ENCODE assay signal across 14 cellular contexts in genomic region chr7:17991866-17992648, GRCh38. TPM values are rescaled to one million over a fixed set of nuclear protein-coding genes. Genes with fewer than 3 reads are reported as not detected.
DNase-seq lines count a peak whose midpoint lies in the region; ATAC-seq, FAIRE-seq and TF ChIP-seq lines count a peak whose summit lies in the region.
"Had no signal": no experiment of that assay in that cellular context is flagged by ENCODE, and none has a peak within 500 bp of the region (broad histone marks: within the 10 kb centered on the region; RNA-seq: fewer than 3 reads in every experiment).

No MANE protein-coding gene starts in this region.

- H3K9me3 ChIP-seq in left ventricle myocardium inferior (replicated peaks) (no peaks in the 10 kb centered on the region), SU-DHL-6 (ENCODE audit: insufficient read depth, low read length) (no peaks in the 10 kb centered on the region), upper lobe of right lung (no peaks in the 10 kb centered on the region), small intestine (ENCODE audit: control insufficient read depth, low read depth) (no peaks in the 10 kb centered on the region)
- H3K9me3 ChIP-seq: spleen, tibial artery had no signal

- intact Hi-C loops in left ventricle myocardium inferior (cut with micrococcal nuclease) (no loop called here), Right ventricle myocardium inferior (cut with DNase I) (loop anchor here (10.0 kb wide), 1 partner anchor 333 kb away; no protein-coding TSS in a partner anchor), upper lobe of right lung (cut with DNase I) (no loop called here)

- no peak overlapping the region for H2AFZ ChIP-seq in SU-DHL-6 (ENCODE audit: low read depth, low read length, severe bottlenecking)

- H3K9ac ChIP-seq in SU-DHL-6 (ENCODE audit: low read length): no peak overlapping the region

- H3K4me1 Mint-ChIP-seq in stimulated activated naive B cell treated with anti-CD40 and anti-IgM and Interleukin-4, amounts not matched to agents 10 μg/mL and 1 μg/mL and 100 μg/mL, for 72 hours: no peaks in the 10 kb centered on the region

- no peaks in the 10 kb centered on the region for H4K20me1 ChIP-seq in SU-DHL-6 (ENCODE audit: low read depth, low read length)

- H3K79me2 ChIP-seq in SU-DHL-6 (ENCODE audit: insufficient read depth, low read length): no peaks in the 10 kb centered on the region

- no peaks in the 10 kb centered on the region for H3K9me3 Mint-ChIP-seq in stimulated activated naive B cell treated with anti-CD40 and anti-IgM and Interleukin-4, amounts not matched to agents 10 μg/mL and 1 μg/mL and 100 μg/mL, for 72 hours

- no peak overlapping the region for H3K4me2 ChIP-seq in SU-DHL-6 (ENCODE audit: low read depth, low read length, poor library complexity, severe bottlenecking)

- H3K36me3 ChIP-seq in left ventricle myocardium inferior: no peaks in the 10 kb centered on the region
- no peaks in the 10 kb centered on the region for H3K36me3 ChIP-seq in SU-DHL-6 (ENCODE audit: low read length)
- no peaks in the 10 kb centered on the region for H3K36me3 ChIP-seq in upper lobe of right lung
- H3K36me3 ChIP-seq in small intestine (ENCODE audit: control insufficient read depth in 2 of 2, insufficient read depth in 2 of 2, low read length in 2 of 2): no peaks in the 10 kb centered on the region
- H3K36me3 ChIP-seq: spleen, tibial artery had no signal

- DNase-seq in left ventricle myocardium inferior (no peak), Right ventricle myocardium inferior (ENCODE audit: missing footprints) (no peak), foreskin fibroblast (peak in 1 of 2 donors; percentile 19), upper lobe of right lung (no peak), small intestine (no peak), activated gamma-delta T cell treated with Interleukin-2 at 50 U/mL for 16 hours (no peak)
- DNase-seq in stimulated activated naive B cell treated with anti-CD40 and anti-IgM and Interleukin-4, amounts not matched to agents 10 μg/mL and 1 μg/mL and 100 μg/mL, for 72 hours: no peak
- DNase-seq: activated CD8-positive, alpha-beta memory T cell treated with anti-CD3 and anti-CD28 coated beads for 24 hours; dorsolateral prefrontal cortex; NCI-H524; spleen; tibial artery had no signal

- H3K27ac Mint-ChIP-seq in stimulated activated naive B cell treated with anti-CD40 and anti-IgM and Interleukin-4, amounts not matched to agents 10 μg/mL and 1 μg/mL and 100 μg/mL, for 72 hours: no peak overlapping the region

- H3K4me3 ChIP-seq in left ventricle myocardium inferior: no peak overlapping the region
- H3K4me3 ChIP-seq in SU-DHL-6 (ENCODE audit: insufficient read depth, low read length, poor library complexity, severe bottlenecking): no peak overlapping the region
- no peak overlapping the region for H3K4me3 ChIP-seq in foreskin fibroblast (ENCODE audit: low read depth in 1 of 2, low read length in 2 of 2)
- H3K4me3 ChIP-seq in upper lobe of right lung: no peak overlapping the region
- no peak overlapping the region for H3K4me3 ChIP-seq in small intestine (ENCODE audit: low read depth in 1 of 2, low read length in 2 of 2)
- H3K4me3 ChIP-seq: dorsolateral prefrontal cortex, spleen, tibial artery had no signal

- WGBS in small intestine, 3 donors: 51 to 62% (median 54%) methylated on average over 13 of the region's 13 CpGs

- H3K27ac ChIP-seq in left ventricle myocardium inferior (replicated peaks) (no peak overlapping the region), SU-DHL-6 (ENCODE audit: low read depth, low read length) (no peak overlapping the region), upper lobe of right lung (no peak overlapping the region), small intestine (ENCODE audit: low read depth in 1 of 2, low read length in 1 of 2) (no peak overlapping the region)
- H3K27ac ChIP-seq: dorsolateral prefrontal cortex, HL-60, spleen, tibial artery had no signal

- H3K4me1 ChIP-seq in left ventricle myocardium inferior: peaks cover 20% of the 10 kb centered on the region
- H3K4me1 ChIP-seq in upper lobe of right lung: no peaks in the 10 kb centered on the region
- H3K4me1 ChIP-seq in small intestine (ENCODE audit: control insufficient read depth in 2 of 2, insufficient read depth in 1 of 2, low read depth in 1 of 2, low read length in 1 of 2): no peaks in the 10 kb centered on the region
- H3K4me1 ChIP-seq: spleen had no signal

- H3K27me3 ChIP-seq in left ventricle myocardium inferior (ENCODE audit: low read depth) (no peaks in the 10 kb centered on the region), SU-DHL-6 (ENCODE audit: low read length) (no peaks in the 10 kb centered on the region), upper lobe of right lung (no peaks in the 10 kb centered on the region), small intestine (ENCODE audit: control insufficient read depth in 2 of 2, insufficient read depth in 2 of 2, low read length in 2 of 2) (no peaks in the 10 kb centered on the region)
- H3K27me3 ChIP-seq: dorsolateral prefrontal cortex, spleen, tibial artery had no signal

- H3K27me3 Mint-ChIP-seq in stimulated activated naive B cell treated with anti-CD40 and anti-IgM and Interleukin-4, amounts not matched to agents 10 μg/mL and 1 μg/mL and 100 μg/mL, for 72 hours: peaks cover 5 to 22% of the 10 kb centered on the region in 2 donors

- no peaks in the 10 kb centered on the region for H3K36me3 Mint-ChIP-seq in stimulated activated naive B cell treated with anti-CD40 and anti-IgM and Interleukin-4, amounts not matched to agents 10 μg/mL and 1 μg/mL and 100 μg/mL, for 72 hours

- H3F3A ChIP-seq in SU-DHL-6 (ENCODE audit: insufficient read depth): no peaks in the 10 kb centered on the region

- H3K9me2 ChIP-seq in SU-DHL-6 (replicated peaks; ENCODE audit: insufficient read depth, low read length): no peaks in the 10 kb centered on the region

- no peak for FAIRE-seq in small intestine (lab: Jason Lieb, UNC)

- ATAC-seq in Right ventricle myocardium inferior: no peak
- peak; percentile 37 for ATAC-seq in upper lobe of right lung
- no peak for ATAC-seq in stimulated activated naive B cell treated with anti-CD40 and anti-IgM and Interleukin-4, amounts not matched to agents 10 μg/mL and 1 μg/mL and 100 μg/mL, for 72 hours (replicated peaks)

- no peak overlapping the region for H3K4me3 Mint-ChIP-seq in stimulated activated naive B cell treated with anti-CD40 and anti-IgM and Interleukin-4, amounts not matched to agents 10 μg/mL and 1 μg/mL and 100 μg/mL, for 72 hours

- TF ChIP-seq CTCF in left ventricle myocardium inferior (IDR thresholded peaks at IDR 0.05; ENCODE audit: borderline replicate concordance) (peak; percentile 24), SU-DHL-6 (IDR thresholded peaks at IDR 0.05; ENCODE audit: insufficient read depth, low read length, poor library complexity, severe bottlenecking) (peak; percentile 54), foreskin fibroblast (IDR thresholded peaks at IDR 0.05; ENCODE audit: low read depth, low read length) (peak; percentile 35), upper lobe of right lung (IDR thresholded peaks at IDR 0.05) (peak; percentile 28)

RNA-seq across cellular contexts. Expression of gene PRPS1L1, which starts 35.6 kb away (rescaled TPM):
- total RNA-seq in left ventricle myocardium inferior (not detected), Right ventricle myocardium inferior (not detected), upper lobe of right lung (not detected)
- not detected for polyA plus RNA-seq in small intestine
- total RNA-seq: spleen had no signal
- polyA plus RNA-seq: spleen had no signal

RNA-seq across cellular contexts. Expression of gene SNX13, which starts 51.8 kb away (rescaled TPM):
- total RNA-seq in left ventricle myocardium inferior (42.2 TPM), Right ventricle myocardium inferior (46.7 TPM), upper lobe of right lung (47.0 TPM)
- 1 to 10 TPM; 5.7 to 9.4 (median 5.8) TPM for polyA plus RNA-seq in small intestine
